17 cellular contexts compared by ENCODE assay signal in the genomic region with DNA sequence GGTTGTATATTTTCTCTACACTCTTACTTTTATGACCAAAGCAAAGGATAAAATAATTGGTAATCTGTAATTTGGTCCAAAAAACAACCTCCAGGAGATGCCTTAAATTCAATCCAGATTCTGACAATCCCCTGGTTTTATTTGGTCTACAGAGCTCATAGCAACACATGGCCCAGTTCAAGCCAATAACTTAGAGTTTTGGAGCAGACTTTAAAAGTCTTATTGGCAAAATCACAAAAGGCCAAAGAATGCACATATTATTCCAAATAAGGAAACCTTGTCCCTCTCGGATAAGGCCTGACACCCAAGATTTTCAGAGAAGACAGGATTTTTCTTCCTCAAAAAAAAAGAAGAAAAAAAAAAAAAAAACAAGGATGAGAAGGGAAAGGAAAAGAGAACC. TPM values are rescaled to one million over a fixed set of nuclear protein-coding genes. Genes with fewer than 3 reads are reported as not detected.
DNase-seq lines count a peak whose midpoint lies in the region; ATAC-seq, FAIRE-seq and TF ChIP-seq lines count a peak whose summit lies in the region.
"Had no signal": no experiment of that assay in that cellular context is flagged by ENCODE, and none has a peak within 500 bp of the region (broad histone marks: within the 10 kb centered on the region; RNA-seq: fewer than 3 reads in every experiment).

No MANE protein-coding gene starts in this region.

- H3K14ac ChIP-seq in mesenchymal stem cell (ENCODE audit: low read length in 2 of 2) = no peak overlapping the region

- H3K9me3 ChIP-seq in GM23248 (ENCODE audit: low read depth) = no peaks in the 10 kb centered on the region
- H3K9me3 ChIP-seq in colonic mucosa = no peaks in the 10 kb centered on the region
- no peaks in the 10 kb centered on the region for H3K9me3 ChIP-seq in mesenchymal stem cell (ENCODE audit: control insufficient read depth, low read length)
- H3K9me3 ChIP-seq in stomach = no peaks in the 10 kb centered on the region
- no peaks in the 10 kb centered on the region for H3K9me3 ChIP-seq in CD8-positive, alpha-beta T cell (ENCODE audit: low read length)
- H3K9me3 ChIP-seq in pancreas = no peaks in the 10 kb centered on the region

- H3K36me3 ChIP-seq in GM23248 (ENCODE audit: low read depth) (no peaks in the 10 kb centered on the region), colonic mucosa (no peaks in the 10 kb centered on the region), mesenchymal stem cell (ENCODE audit: control insufficient read depth in 1 of 2, insufficient read depth in 2 of 2, low read depth in 1 of 2, low read length in 2 of 2) (no peaks in the 10 kb centered on the region), stomach (no peaks in the 10 kb centered on the region), pancreas (no peaks in the 10 kb centered on the region)
- no peaks in the 10 kb centered on the region for H3K36me3 ChIP-seq in CD8-positive, alpha-beta T cell (ENCODE audit: insufficient read depth, low read length)

- intact Hi-C loops in colonic mucosa (cut with DNase I) (no loop called here), stomach (cut with DNase I; ENCODE audit: low total_unique reads) (no loop called here), pancreas (cut with DNase I) (no loop called here)
- intact Hi-C loops in CD8-positive, alpha-beta T cell (cut with DNase I, micrococcal nuclease) = no loop called here

- no peak overlapping the region for H4K91ac ChIP-seq in mesenchymal stem cell (ENCODE audit: low read length)

- CTCF ChIA-PET in CD8-positive, alpha-beta T cell (lab: Charles Lee) = no interaction called here

- no peaks in the 10 kb centered on the region for H3K9me3 Mint-ChIP-seq in CD8-positive, alpha-beta T cell

- peak overlapping the region; percentile 51 for H3K27ac ChIP-seq in GM23248
- peak overlapping the region; percentile 39 for H3K27ac ChIP-seq in colonic mucosa
- H3K27ac ChIP-seq in mesenchymal stem cell (ENCODE audit: low read length, poor library complexity, severe bottlenecking) = no peak overlapping the region
- H3K27ac ChIP-seq in stomach = peak overlapping the region in 4 of 5 donors; percentile 81 to 95 (median 87)
- no peak overlapping the region for H3K27ac ChIP-seq in CD8-positive, alpha-beta T cell (ENCODE audit: low read depth, low read length)
- no peak overlapping the region for H3K27ac ChIP-seq in pancreas
- H3K27ac ChIP-seq: KMS-11 had no signal

- H2AK5ac ChIP-seq in mesenchymal stem cell (ENCODE audit: low read length, severe bottlenecking) = no peak overlapping the region

- H3K79me1 ChIP-seq in mesenchymal stem cell (replicated peaks; ENCODE audit: low read length, poor library complexity, severe bottlenecking) = peaks cover under 1% of the 10 kb centered on the region

- peak overlapping the region; percentile 48 for H3K4me3 ChIP-seq in GM23248
- no peak overlapping the region for H3K4me3 ChIP-seq in colonic mucosa
- no peak overlapping the region for H3K4me3 ChIP-seq in mesenchymal stem cell (ENCODE audit: insufficient read depth in 1 of 2, low read depth in 1 of 2, low read length in 2 of 2)
- no peak overlapping the region for H3K4me3 ChIP-seq in stomach
- H3K4me3 ChIP-seq in CD8-positive, alpha-beta T cell (ENCODE audit: low read depth, low read length) = no peak overlapping the region
- H3K4me3 ChIP-seq in pancreas = no peak overlapping the region

- H3K36me3 Mint-ChIP-seq in CD8-positive, alpha-beta T cell = no peaks in the 10 kb centered on the region

- in situ Hi-C loops in GM23248 (cut with MboI) = no loop called here

- no peak overlapping the region for H3K23ac ChIP-seq in mesenchymal stem cell (ENCODE audit: low read length in 2 of 2)

- H3K27me3 ChIP-seq in GM23248 (replicated peaks; ENCODE audit: insufficient read depth) = no peaks in the 10 kb centered on the region
- no peaks in the 10 kb centered on the region for H3K27me3 ChIP-seq in colonic mucosa
- H3K27me3 ChIP-seq in mesenchymal stem cell (ENCODE audit: control insufficient read depth in 1 of 2, insufficient read depth in 1 of 2, low read length in 2 of 2) = no peaks in the 10 kb centered on the region
- H3K27me3 ChIP-seq in stomach = no peaks in the 10 kb centered on the region
- no peaks in the 10 kb centered on the region for H3K27me3 ChIP-seq in CD8-positive, alpha-beta T cell (ENCODE audit: insufficient read depth, low read length)
- H3K27me3 ChIP-seq in pancreas = no peaks in the 10 kb centered on the region

- no peaks in the 10 kb centered on the region for H3K4me1 Mint-ChIP-seq in CD8-positive, alpha-beta T cell (ENCODE audit: low read depth)

- H2BK15ac ChIP-seq in mesenchymal stem cell (ENCODE audit: low read depth, poor library complexity, severe bottlenecking) = no peak overlapping the region

- ATAC-seq in CD8-positive, alpha-beta T cell = no peak
- ATAC-seq in pancreas = no peak
- ATAC-seq: HCT116 had no signal

- no peak overlapping the region for H4K8ac ChIP-seq in mesenchymal stem cell (ENCODE audit: low read length)

- H2BK5ac ChIP-seq in mesenchymal stem cell (ENCODE audit: low read depth, low read length, poor library complexity, severe bottlenecking) = no peak overlapping the region

- TF ChIP-seq EP300 in stomach (IDR thresholded peaks at IDR 0.05) = no peak

- no peak overlapping the region for H2BK12ac ChIP-seq in mesenchymal stem cell (ENCODE audit: low read length in 2 of 2)

- no peak overlapping the region for H3K18ac ChIP-seq in mesenchymal stem cell (ENCODE audit: low read depth in 1 of 2, low read length in 2 of 2)

- H3K4me2 ChIP-seq in GM23248 (ENCODE audit: unreplicated experiment) = peak overlapping the region; percentile 63
- H3K4me2 ChIP-seq in mesenchymal stem cell (ENCODE audit: low read length, poor library complexity, severe bottlenecking) = no peak overlapping the region
- H3K4me2 ChIP-seq: KMS-11 had no signal

- DNase-seq in GM23248 (peak; percentile 41), colonic mucosa (no peak), mesenchymal stem cell (no peak), stomach (no peak), pancreas (no peak)
- no peak for DNase-seq in activated T-cell treated with anti-CD3 and anti-CD28 coated beads, Interleukin-2, amount 50 U/mL, for 48 hours
- no peak for DNase-seq in stimulated activated CD4-positive, alpha-beta T cell treated with anti-CD3 and anti-CD28 coated beads, Interleukin-1b, Interleukin-23, amount 100 ng/mL, for 48 hours
- no peak for DNase-seq in CD8-positive, alpha-beta T cell
- DNase-seq: activated CD4-positive, alpha-beta T cell treated with anti-CD3 and anti-CD28 coated beads, Interleukin-2, amount 50 U/mL, for 48 hours; AML-193; DMS53; NCI-H1417 treated with DMSO at 0.1 percent for 48 hours; retina; stimulated activated CD4-positive, alpha-beta T cell treated with anti-CD3 and anti-CD28 coated beads, Interleukin-4, amount 100 ng/mL, for 4 hours had no signal

- POLR2A ChIA-PET in CD8-positive, alpha-beta T cell (lab: Charles Lee) = interaction anchor here (0.7 kb wide), 1 partner anchor 78 kb away, joined by 3 read pairs; no protein-coding TSS in a partner anchor

- no peaks in the 10 kb centered on the region for H4K20me1 ChIP-seq in GM23248 (ENCODE audit: insufficient read depth)

- H3K9ac ChIP-seq in GM23248 = peak overlapping the region; percentile 28; the same call in 1 of the 2 replicates
- no peak overlapping the region for H3K9ac ChIP-seq in colonic mucosa (ENCODE audit: low read depth in 2 of 2, low read length in 2 of 2)
- peak overlapping the region; percentile 5 for H3K9ac ChIP-seq in mesenchymal stem cell (ENCODE audit: low read length)
- H3K9ac ChIP-seq: KMS-11 had no signal

- TF ChIP-seq CTCF in colonic mucosa (IDR thresholded peaks at IDR 0.05) = no peak
- TF ChIP-seq CTCF in stomach (IDR thresholded peaks at IDR 0.05) = no peak
- TF ChIP-seq CTCF in CD8-positive, alpha-beta T cell (IDR thresholded peaks at IDR 0.05) = no peak
- no peak for TF ChIP-seq CTCF in pancreas (IDR thresholded peaks at IDR 0.05)

- peak overlapping the region; percentile 63 for H2AFZ ChIP-seq in GM23248
- no peak overlapping the region for H2AFZ ChIP-seq in mesenchymal stem cell (ENCODE audit: low read depth, low read length)

- WGBS in GM23248 (ENCODE audit: low coverage in 1 of 2, low lambda C conversion rate in 2 of 2, missing lambda C conversion rate in 2 of 2), 2 experiments = 17 to 21% methylated on average over 1 of the region's 1 CpG
- no CpG with 5 or more reads among the region's 1 CpG for WGBS in mesenchymal stem cell
- 30 to 61% (median 50%) methylated on average over 1 of the region's 1 CpG for WGBS in stomach, 5 donors
- WGBS in pancreas, 2 donors = 67 to 84% methylated on average over 1 of the region's 1 CpG

- H3K27me3 Mint-ChIP-seq in CD8-positive, alpha-beta T cell (ENCODE audit: low read depth) = peaks cover 5% of the 10 kb centered on the region

- TF ChIP-seq POLR2A in stomach (IDR thresholded peaks at IDR 0.05) = no peak

- H3K4ac ChIP-seq in mesenchymal stem cell (ENCODE audit: low read depth in 1 of 2, low read length in 2 of 2) = no peak overlapping the region

- H3K4me1 ChIP-seq in GM23248 (ENCODE audit: insufficient read depth) (peaks cover 26% of the 10 kb centered on the region), colonic mucosa (no peaks in the 10 kb centered on the region), mesenchymal stem cell (ENCODE audit: control insufficient read depth, insufficient read depth, low read depth, low read length) (peaks cover 2% of the 10 kb centered on the region), stomach (peaks cover 48 to 98% (median 89%) of the 10 kb centered on the region in 4 donors), pancreas (peaks cover 8 to 34% (median 33%) of the 10 kb centered on the region in 3 donors)
- no peaks in the 10 kb centered on the region for H3K4me1 ChIP-seq in CD8-positive, alpha-beta T cell (ENCODE audit: insufficient read depth, low read length)

- no peak overlapping the region for H3K4me3 Mint-ChIP-seq in CD8-positive, alpha-beta T cell

- H3K27ac Mint-ChIP-seq in CD8-positive, alpha-beta T cell = no peak overlapping the region

- H3F3A ChIP-seq in GM23248 (ENCODE audit: insufficient read depth) = peaks cover 10% of the 10 kb centered on the region; the same call in 1 of the 2 replicates

- no peaks in the 10 kb centered on the region for H3K9me2 ChIP-seq in GM23248 (ENCODE audit: insufficient read depth)

- FAIRE-seq in pancreas (lab: Jason Lieb, UNC) = no peak
- FAIRE-seq: TTC549 had no signal

- no peaks in the 10 kb centered on the region for H3K79me2 ChIP-seq in GM23248 (ENCODE audit: insufficient read depth)

- H2BK120ac ChIP-seq in mesenchymal stem cell (ENCODE audit: low read depth, low read length) = no peak overlapping the region

RNA-seq across cellular contexts. Expression of gene SORBS1, which starts 51.9 kb away (rescaled TPM):
- 0.13 and 1.2 TPM in 2 replicates for total RNA-seq in GM23248 (2014; rRNA removed; shearing (Covaris generic))
- polyA plus RNA-seq in GM23248 (2016; fragmentation: Nextera tagmentation; extraction: Ambion mirVana) (0.65 and 1.3 TPM in 2 replicates), stomach (10 to 100 TPM; 34.4 to 94.8 (median 42.0) TPM), pancreas (10 to 100 TPM; 11.4 to 13.3 TPM)
- total RNA-seq in colonic mucosa (100 to 1,000 TPM in 1 of 2 donors, 10 to 100 TPM in 1; 17.6 to 150 TPM), stomach (100 to 1,000 TPM in 4 of 5 donors, 10 to 100 TPM in 1; 44.9 to 713 (median 440) TPM), pancreas (10 to 100 TPM; 14.4 to 25.6 (median 17.8) TPM)
- polyA plus RNA-seq in mesenchymal stem cell (2013, experiment 1 of 2) = 1.4 TPM
- 1.2 TPM for polyA plus RNA-seq in mesenchymal stem cell (2013, experiment 2 of 2)
- 1 to 10 TPM; 3.0 to 3.9 TPM for total RNA-seq in CD8-positive, alpha-beta T cell

Comparison
In these comparisons a context has a peak if more than half of its experiments do, and no peak if none do; other contexts are left out.
1. H3K27ac ChIP-seq: peak in GM23248 (single experiment), colonic mucosa (single experiment) and stomach (4 of 5); none in mesenchymal stem cell (single experiment), CD8-positive, alpha-beta T cell (single experiment) and pancreas (0 of 4).
2. H3K9ac ChIP-seq: peak in GM23248 (single experiment) and mesenchymal stem cell (single experiment); none in colonic mucosa (0 of 2).